In the genomic region with DNA sequence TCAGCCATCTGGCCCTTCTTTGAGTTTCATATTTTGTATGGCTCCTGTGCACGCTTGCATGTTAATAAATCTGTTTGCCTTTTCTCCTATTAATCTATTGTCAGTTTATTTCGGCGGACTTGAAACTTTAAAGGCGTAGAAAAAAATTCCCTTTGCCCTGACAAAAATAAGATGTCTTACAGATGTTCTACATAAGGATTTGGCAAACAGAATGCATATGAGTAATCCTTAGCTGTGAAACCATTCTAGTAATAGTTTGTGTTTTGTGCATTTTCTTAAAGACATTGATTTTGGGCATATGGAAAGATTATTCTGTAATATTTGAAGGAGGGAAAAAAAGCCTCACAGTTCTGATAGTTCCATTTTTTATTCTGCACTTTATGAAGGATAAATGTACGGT, we compare ENCODE assay signal across 18 cellular contexts. TPM values are rescaled to one million over a fixed set of nuclear protein-coding genes. Genes with fewer than 3 reads are reported as not detected.
DNase-seq lines count a peak whose midpoint lies in the region; ATAC-seq and TF ChIP-seq lines count a peak whose summit lies in the region.
"Had no signal": no experiment of that assay in that cellular context is flagged by ENCODE, and none has a peak within 500 bp of the region (broad histone marks: within the 10 kb centered on the region; RNA-seq: fewer than 3 reads in every experiment).

No MANE protein-coding gene starts in this region.

- in situ Hi-C loops in IMR-90 (cut with MboI; ENCODE audit: low sequenced_read_pairs) = no loop called here

- no peak overlapping the region for H2BK120ac ChIP-seq in IMR-90 (ENCODE audit: low read depth, low read length)
- H2BK120ac ChIP-seq in mesendoderm (ENCODE audit: low read depth, low read length) = peak overlapping the region; percentile 51

- H2AFZ ChIP-seq in IMR-90 (replicated peaks; ENCODE audit: low read length, poor library complexity) = no peak overlapping the region

- no peak overlapping the region for H4K91ac ChIP-seq in IMR-90 (ENCODE audit: insufficient read depth, low read depth, low read length)

- ATAC-seq in IMR-90 (ENCODE audit: low read depth) = peak; percentile 44
- ATAC-seq: Right ventricle myocardium inferior had no signal

- DNase-seq in AG08395 (ENCODE audit: low spot score) = peak; percentile 50
- DNase-seq in IMR-90 = peak; percentile 81
- peak; percentile 45 for DNase-seq in fibroblast of gingiva (ENCODE audit: low read depth)
- no peak for DNase-seq in mesendoderm
- no peak for DNase-seq in activated CD4-positive, alpha-beta T cell treated with anti-CD3 and anti-CD28 coated beads for 1 hour
- no peak for DNase-seq in hepatic stellate cell (ENCODE audit: low spot score)
- DNase-seq in tibial artery = no peak
- no peak for DNase-seq in activated T-cell treated with anti-CD3 and anti-CD28 coated beads for 4 hours
- DNase-seq: 8988T, GF-D8, NCI-H1048, NCI-H146, NCI-H2081 treated with DMSO at 0.1 percent for 48 hours, NCI-H510A, NCI-H82, Peyer's patch had no signal

- H3K27ac ChIP-seq in IMR-90 (ENCODE audit: insufficient read depth, low read length) (no peak overlapping the region), mesendoderm (ENCODE audit: low read depth, low read length) (peak overlapping the region; percentile 12), tibial artery (no peak overlapping the region)
- H3K27ac ChIP-seq: C4-2B, Peyer's patch had no signal

- dilution Hi-C loops in IMR-90 (cut with HindIII; ENCODE audit: low sequenced_read_pairs, unreplicated experiment) = no loop called here

- H3K4me1 ChIP-seq in IMR-90 (ENCODE audit: control insufficient read depth, insufficient read depth, low read length) (peaks cover 4% of the 10 kb centered on the region), mesendoderm (ENCODE audit: control insufficient read depth, low read depth, low read length) (peaks cover 5% of the 10 kb centered on the region), tibial artery (no peaks in the 10 kb centered on the region)
- H3K4me1 ChIP-seq: Peyer's patch had no signal

- H3K27me3 ChIP-seq in IMR-90 (ENCODE audit: control insufficient read depth, insufficient read depth, low read length) (no peaks in the 10 kb centered on the region), mesendoderm (ENCODE audit: insufficient read depth, low read length, poor library complexity) (no peaks in the 10 kb centered on the region), tibial artery (no peaks in the 10 kb centered on the region)
- H3K27me3 ChIP-seq: Peyer's patch had no signal

- no peak overlapping the region for H3K23ac ChIP-seq in IMR-90 (ENCODE audit: low read depth, low read length)
- no peak overlapping the region for H3K23ac ChIP-seq in mesendoderm (ENCODE audit: low read length)

- no peak overlapping the region for H3K56ac ChIP-seq in IMR-90 (ENCODE audit: extremely low read depth, insufficient read depth, low read length)
- H3K56ac ChIP-seq in mesendoderm (ENCODE audit: low read length) = no peak overlapping the region

- no peak for TF ChIP-seq CTCF in IMR-90 (conservative IDR thresholded peaks at IDR 0.05; ENCODE audit: low read depth, low read length)
- no peak for TF ChIP-seq CTCF in tibial artery (IDR thresholded peaks at IDR 0.05)

- H2AK5ac ChIP-seq in IMR-90 (ENCODE audit: low read depth, low read length) = no peak overlapping the region
- H2AK5ac ChIP-seq in mesendoderm (ENCODE audit: low read length) = no peak overlapping the region

- H4K5ac ChIP-seq in IMR-90 (ENCODE audit: low read depth, low read length) = no peak overlapping the region
- no peak overlapping the region for H4K5ac ChIP-seq in mesendoderm (ENCODE audit: low read length)

- no TSS peak for BruUV-seq in IMR-90 (replicated peaks; lab: Mats Ljungman, UMichigan)

- no peaks in the 10 kb centered on the region for H3K36me3 ChIP-seq in IMR-90 (ENCODE audit: control insufficient read depth, insufficient read depth, low read length)
- no peaks in the 10 kb centered on the region for H3K36me3 ChIP-seq in mesendoderm (ENCODE audit: control insufficient read depth, insufficient read depth, low read length)
- no peaks in the 10 kb centered on the region for H3K36me3 ChIP-seq in tibial artery
- H3K36me3 ChIP-seq: Peyer's patch had no signal

- H3K4ac ChIP-seq in IMR-90 (ENCODE audit: low read depth, low read length) = no peak overlapping the region
- no peak overlapping the region for H3K4ac ChIP-seq in mesendoderm (ENCODE audit: low read depth, low read length)

- H3K79me2 ChIP-seq in mesendoderm (ENCODE audit: control insufficient read depth, insufficient read depth, low read length) = no peaks in the 10 kb centered on the region

- H3K4me2 ChIP-seq in IMR-90 (ENCODE audit: low read depth, low read length) = no peak overlapping the region
- no peak overlapping the region for H3K4me2 ChIP-seq in mesendoderm (ENCODE audit: low read length)

- no peak for TF ChIP-seq POLR2A in IMR-90 (IDR thresholded peaks at IDR 0.05; ENCODE audit: low read depth, low read length)

- H2BK15ac ChIP-seq in IMR-90 (ENCODE audit: low read depth, low read length) (no peak overlapping the region), mesendoderm (replicated peaks; ENCODE audit: low read depth) (peak overlapping the region; percentile 74)

- intact Hi-C loops in IMR-90 (cut with micrococcal nuclease) (loop anchor here (5.0 kb wide), 1 partner anchor 49 kb away; no protein-coding TSS in a partner anchor), tibial artery (cut with DNase I; ENCODE audit: low total_unique reads) (no loop called here)

- H3K18ac ChIP-seq in IMR-90 (ENCODE audit: low read depth, low read length) (no peak overlapping the region), mesendoderm (ENCODE audit: low read length) (peak overlapping the region; percentile 92)

- H3K14ac ChIP-seq in IMR-90 (replicated peaks; ENCODE audit: low read depth, low read length) = 0 out of 2 replicates have a peak overlapping the region, but pooled peaks have one; percentile 57

- TF ChIP-seq RAD21 in IMR-90 (IDR thresholded peaks at IDR 0.05; ENCODE audit: low read length) = no peak

- no peaks in the 10 kb centered on the region for H4K20me1 ChIP-seq in IMR-90 (ENCODE audit: insufficient read depth, low read length)

- no peak overlapping the region for H2BK5ac ChIP-seq in IMR-90 (ENCODE audit: low read depth, low read length, poor library complexity, severe bottlenecking)
- H2BK5ac ChIP-seq in mesendoderm (ENCODE audit: low read length) = no peak overlapping the region

- H3K4me3 ChIP-seq in IMR-90 (ENCODE audit: insufficient read depth, low read depth, low read length) (no peak overlapping the region), mesendoderm (ENCODE audit: low read length) (no peak overlapping the region), tibial artery (no peak overlapping the region)
- H3K4me3 ChIP-seq: Peyer's patch had no signal

- H3K9me3 ChIP-seq in IMR-90 (ENCODE audit: control insufficient read depth, insufficient read depth, low read length) (no peaks in the 10 kb centered on the region), tibial artery (no peaks in the 10 kb centered on the region)
- H3K9me3 ChIP-seq: Peyer's patch had no signal

- H3K9ac ChIP-seq in IMR-90 (ENCODE audit: low read depth, low read length) = no peak overlapping the region
- no peak overlapping the region for H3K9ac ChIP-seq in mesendoderm (ENCODE audit: low read length)

- H3K79me1 ChIP-seq in IMR-90 (ENCODE audit: low read depth in 1 of 2, low read length in 2 of 2) (no peaks in the 10 kb centered on the region), mesendoderm (ENCODE audit: low read length) (no peaks in the 10 kb centered on the region)

- POLR2A ChIA-PET in IMR-90 (lab: Charles Lee; ENCODE audit: unreplicated experiment) = no interaction called here

- CTCF ChIA-PET in IMR-90 (lab: Yijun Ruan, JAX) = no interaction called here

- no peak overlapping the region for H4K8ac ChIP-seq in IMR-90 (ENCODE audit: low read depth in 2 of 2, low read length in 2 of 2)
- H4K8ac ChIP-seq in mesendoderm (ENCODE audit: low read depth, low read length) = no peak overlapping the region

- no peak overlapping the region for H2AK9ac ChIP-seq in IMR-90 (replicated peaks; ENCODE audit: low read depth, low read length, poor library complexity)

- H3K9me1 ChIP-seq in IMR-90 (ENCODE audit: insufficient read depth, low read length) = 0 out of 2 replicates have a peak, but pooled peaks cover 2% of the 10 kb centered on the region

- H2BK20ac ChIP-seq in IMR-90 (ENCODE audit: low read depth, low read length) = no peak overlapping the region

- WGBS in IMR-90 (ENCODE audit: extremely low coverage in 2 of 2, insufficient read length in 1 of 2), 2 experiments = 33% methylated on average over 1 of the region's 5 CpGs; no CpG with 5 or more reads in 1 of the 2 experiments
- WGBS in mesendoderm (ENCODE audit: extremely low coverage, insufficient coverage, low lambda C conversion rate) = no CpG with 5 or more reads among the region's 5 CpGs

TF ChIP-seq in IMR-90, 13 proteins besides CTCF, POLR2A, EP300 and RAD21 (continues in another document):
- no peak for TF ChIP-seq MAZ (IDR thresholded peaks at IDR 0.05; ENCODE audit: borderline replicate concordance, low read depth, low read length)
- TF ChIP-seq CEBPB (IDR thresholded peaks at IDR 0.05; ENCODE audit: low read depth, low read length) = no peak
- TF ChIP-seq RCOR1 (IDR thresholded peaks at IDR 0.05; ENCODE audit: insufficient replicate concordance, low read length) = no peak
- TF ChIP-seq, protein P1, sequence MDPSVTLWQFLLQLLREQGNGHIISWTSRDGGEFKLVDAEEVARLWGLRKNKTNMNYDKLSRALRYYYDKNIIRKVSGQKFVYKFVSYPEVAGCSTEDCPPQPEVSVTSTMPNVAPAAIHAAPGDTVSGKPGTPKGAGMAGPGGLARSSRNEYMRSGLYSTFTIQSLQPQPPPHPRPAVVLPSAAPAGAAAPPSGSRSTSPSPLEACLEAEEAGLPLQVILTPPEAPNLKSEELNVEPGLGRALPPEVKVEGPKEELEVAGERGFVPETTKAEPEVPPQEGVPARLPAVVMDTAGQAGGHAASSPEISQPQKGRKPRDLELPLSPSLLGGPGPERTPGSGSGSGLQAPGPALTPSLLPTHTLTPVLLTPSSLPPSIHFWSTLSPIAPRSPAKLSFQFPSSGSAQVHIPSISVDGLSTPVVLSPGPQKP (IDR thresholded peaks at IDR 0.05; ENCODE audit: borderline replicate concordance, low read depth, low read length) = no peak
- no peak for TF ChIP-seq SMC3 (IDR thresholded peaks at IDR 0.05; ENCODE audit: low read depth, low read length)
- TF ChIP-seq NFE2L2 (IDR thresholded peaks at IDR 0.05; ENCODE audit: low read depth, low read length) = no peak
- no peak for TF ChIP-seq CHD1 (IDR thresholded peaks at IDR 0.05; ENCODE audit: low read depth, low read length)
- no peak for TF ChIP-seq MXI1 (IDR thresholded peaks at IDR 0.05; ENCODE audit: borderline replicate concordance, low read depth, low read length)
- TF ChIP-seq BHLHE40 (IDR thresholded peaks at IDR 0.05; ENCODE audit: low read depth, low read length) = no peak

RNA-seq across cellular contexts. Expression of gene BMPR2, which starts 15.0 kb away (rescaled TPM):
- total RNA-seq in IMR-90 (2012; rRNA removed) = 30.1 and 34.7 TPM in 2 replicates
- polyA plus RNA-seq in IMR-90 (2012; rRNA removed) = 15.7 and 17.0 TPM in 2 replicates
- polyA plus RNA-seq in IMR-90 (2012; cell fraction: cytosol; rRNA removed) = 4.2 and 4.9 TPM in 2 replicates
- 1.8 and 13.4 TPM in 2 replicates for polyA plus RNA-seq in IMR-90 (2012; cell fraction: nucleus; rRNA removed; ENCODE audit: low replicate concordance)
- 15.0 TPM for polyA plus RNA-seq in mesendoderm (2013, experiment 1 of 2)
- 15.1 TPM for polyA plus RNA-seq in mesendoderm (2013, experiment 2 of 2)

Comparison
In these comparisons a context has a peak if more than half of its experiments do, and no peak if none do; other contexts are left out.
1. DNase-seq: peak in AG08395 (single experiment), IMR-90 (single experiment) and fibroblast of gingiva (single experiment); none in mesendoderm (single experiment), activated CD4-positive, alpha-beta T cell treated with anti-CD3 and anti-CD28 coated beads for 1 hour (single experiment), hepatic stellate cell (single experiment), tibial artery (0 of 2) and activated T-cell treated with anti-CD3 and anti-CD28 coated beads for 4 hours (single experiment).